Comparison of ENCODE assay signal across 1 cellular context in the genomic region with DNA sequence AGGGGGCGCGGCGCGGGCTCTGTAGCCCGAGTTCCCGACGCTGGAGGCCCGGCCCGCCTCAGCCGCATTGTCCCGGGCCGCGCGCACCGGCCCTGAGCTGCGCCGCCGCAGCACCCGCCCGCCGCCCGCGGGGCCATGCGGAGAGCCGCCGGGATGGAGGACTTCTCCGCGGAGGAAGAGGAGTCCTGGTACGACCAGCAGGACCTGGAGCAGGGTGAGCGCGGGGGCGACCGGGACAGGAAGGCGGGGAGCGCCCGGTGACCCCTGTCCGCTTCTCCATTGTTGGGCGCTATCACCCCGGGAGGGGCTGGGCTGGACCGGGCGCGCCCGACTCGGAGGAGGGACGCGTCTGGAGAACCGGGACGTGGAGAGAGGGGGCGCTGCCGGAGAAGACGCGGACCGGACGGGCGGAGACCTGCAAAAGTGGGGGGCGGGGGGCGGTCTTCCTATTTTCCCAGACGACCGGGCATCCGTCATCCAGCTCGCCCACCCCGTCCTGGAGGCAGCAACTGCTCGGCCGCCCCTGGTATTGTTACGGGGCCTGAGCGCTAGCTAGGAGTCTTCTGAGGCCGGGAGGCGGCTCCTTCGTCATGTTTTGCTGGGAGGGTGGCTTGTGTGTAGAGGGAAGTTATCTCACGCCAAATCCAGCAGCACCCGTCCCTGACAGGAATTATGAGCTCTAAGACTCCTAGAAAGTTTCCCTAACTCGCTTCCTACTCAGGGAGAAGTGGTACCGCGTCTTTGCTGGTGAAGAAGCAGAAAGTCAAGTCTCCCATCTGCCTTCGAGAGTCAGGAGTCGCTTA.
A peak's percentile ranks its signal among the peaks of the same experiment; 100 is the strongest.
TF ChIP-seq lines count a peak whose summit lies in the region.

No MANE protein-coding gene starts in this region.

TF ChIP-seq in SK-N-SH, 30 proteins besides CTCF, POLR2A, EP300 and RAD21:
- TF ChIP-seq POLR2AphosphoS5 (IDR thresholded peaks at IDR 0.05; ENCODE audit: low read depth, low read length): peak; percentile 47; the same call in 1 of the 2 replicates
- TF ChIP-seq, protein P1, sequence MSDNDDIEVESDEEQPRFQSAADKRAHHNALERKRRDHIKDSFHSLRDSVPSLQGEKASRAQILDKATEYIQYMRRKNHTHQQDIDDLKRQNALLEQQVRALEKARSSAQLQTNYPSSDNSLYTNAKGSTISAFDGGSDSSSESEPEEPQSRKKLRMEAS (IDR thresholded peaks at IDR 0.05; ENCODE audit: low read depth): peak; percentile 77
- peak; percentile 35; the same call in 1 of the 2 replicates for TF ChIP-seq GABPA (IDR thresholded peaks at IDR 0.05; ENCODE audit: low read depth)
- no peak for TF ChIP-seq NFIC (IDR thresholded peaks at IDR 0.05; ENCODE audit: borderline replicate concordance)
- 0 out of 2 replicates have a peak, but pooled peaks have one; percentile 45 for TF ChIP-seq YY1 (IDR thresholded peaks at IDR 0.05; ENCODE audit: low read depth)
- no peak for TF ChIP-seq TEAD4 (IDR thresholded peaks at IDR 0.05; ENCODE audit: borderline replicate concordance, insufficient read depth)
- no peak for TF ChIP-seq SMC3 (IDR thresholded peaks at IDR 0.05; ENCODE audit: low read depth, low read length)
- TF ChIP-seq NRF1 (IDR thresholded peaks at IDR 0.05; ENCODE audit: low read depth, low read length): peak; percentile 41
- TF ChIP-seq IRF3 (IDR thresholded peaks at IDR 0.05; ENCODE audit: low read depth, low read length): no peak
- TF ChIP-seq TCF12 (IDR thresholded peaks at IDR 0.05): 0 out of 2 replicates have a peak, but pooled peaks have one; percentile 4
- TF ChIP-seq MXI1 (IDR thresholded peaks at IDR 0.05; ENCODE audit: low read depth, low read length): peak; percentile 5; the same call in 1 of the 2 replicates
- peak; percentile 46; the same call in 1 of the 2 replicates for TF ChIP-seq SIN3A (IDR thresholded peaks at IDR 0.05; ENCODE audit: borderline replicate concordance, low read depth, low read length)
- TF ChIP-seq TAF1 (IDR thresholded peaks at IDR 0.05; ENCODE audit: borderline replicate concordance, low read depth, low read length): 0 out of 2 replicates have a peak, but pooled peaks have one; percentile 10
- no peak for TF ChIP-seq FOXJ3 (CRISPR knock-in tag; IDR thresholded peaks at IDR 0.05)
- TF ChIP-seq RFX5 (IDR thresholded peaks at IDR 0.05; ENCODE audit: low read length): no peak
